Comparison of ENCODE assay signal across 18 cellular contexts in the genomic region with DNA sequence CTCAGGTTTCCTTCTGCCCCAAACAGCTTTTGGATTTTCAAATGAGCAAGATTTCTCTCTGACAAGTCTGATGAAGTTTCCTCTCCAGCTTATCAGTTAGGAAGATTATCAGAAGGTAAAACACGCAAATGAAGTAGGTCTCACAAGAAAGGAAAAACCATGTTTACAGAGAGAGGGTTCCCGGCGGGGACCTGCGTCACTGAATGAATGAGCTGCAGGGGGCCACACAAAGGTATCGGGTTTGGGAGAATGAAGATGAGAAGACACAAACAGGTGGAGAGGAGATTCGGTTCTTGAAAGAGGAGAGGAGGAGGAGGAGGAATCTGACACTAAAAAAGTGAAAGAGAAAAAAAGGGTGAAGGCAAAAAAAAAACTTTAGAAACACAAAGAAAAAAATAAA.
"Had no signal": no experiment of that assay in that cellular context is flagged by ENCODE, and none has a peak within 500 bp of the region (broad histone marks: within the 10 kb centered on the region; RNA-seq: fewer than 3 reads in every experiment).

No MANE protein-coding gene starts in this region.

- H3K4me3 Mint-ChIP-seq: activated CD4-positive, alpha-beta memory T cell treated with anti-CD3 and anti-CD28 coated beads for 36 hours; activated CD4-positive, alpha-beta T cell treated with anti-CD3 and anti-CD28 coated beads for 36 hours; activated CD8-positive, alpha-beta memory T cell treated with anti-CD3 and anti-CD28 coated beads, Interleukin-2, amount 10 ng/mL, durations not matched to agents 7 days and 5 days; activated naive CD4-positive, alpha-beta T cell treated with anti-CD3 and anti-CD28 coated beads, Interleukin-2, amount 50 U/mL, for 24 hours; nephron had no signal

- H3K27me3 ChIP-seq: adrenal gland, esophagus muscularis mucosa, right lobe of liver, transverse colon, vagina had no signal

- H3K36me3 Mint-ChIP-seq: activated CD4-positive, alpha-beta memory T cell treated with anti-CD3 and anti-CD28 coated beads for 36 hours; activated CD8-positive, alpha-beta memory T cell treated with anti-CD3 and anti-CD28 coated beads, Interleukin-2, amount 10 ng/mL, durations not matched to agents 7 days and 5 days; activated naive CD4-positive, alpha-beta T cell treated with anti-CD3 and anti-CD28 coated beads, Interleukin-2, amount 50 U/mL, for 24 hours had no signal

- ATAC-seq: activated CD4-positive, alpha-beta T cell treated with anti-CD3 and anti-CD28 coated beads for 36 hours; activated CD8-positive, alpha-beta memory T cell treated with anti-CD3 and anti-CD28 coated beads, Interleukin-2, amount 10 ng/mL, durations not matched to agents 7 days and 5 days; psoas muscle; right lobe of liver; stimulated activated naive CD8-positive, alpha-beta T cell treated with anti-CD3 and anti-CD28 coated beads, Interleukin-15, Interleukin-2, amounts not matched to agents 100 U/mL and 50 U/mL, for 24 hours had no signal

- H3K27ac Mint-ChIP-seq: activated CD4-positive, alpha-beta memory T cell treated with anti-CD3 and anti-CD28 coated beads for 36 hours; activated CD4-positive, alpha-beta T cell treated with anti-CD3 and anti-CD28 coated beads for 36 hours; activated CD8-positive, alpha-beta memory T cell treated with anti-CD3 and anti-CD28 coated beads, Interleukin-2, amount 10 ng/mL, durations not matched to agents 7 days and 5 days; activated naive CD4-positive, alpha-beta T cell treated with anti-CD3 and anti-CD28 coated beads, Interleukin-2, amount 50 U/mL, for 24 hours had no signal

- H3K9me3 Mint-ChIP-seq: activated CD4-positive, alpha-beta memory T cell treated with anti-CD3 and anti-CD28 coated beads for 36 hours; activated naive CD4-positive, alpha-beta T cell treated with anti-CD3 and anti-CD28 coated beads, Interleukin-2, amount 50 U/mL, for 24 hours; nephron had no signal

- H3K36me3 ChIP-seq: adrenal gland, right lobe of liver, transverse colon, vagina had no signal

- H3K4me1 Mint-ChIP-seq: activated CD4-positive, alpha-beta T cell treated with anti-CD3 and anti-CD28 coated beads for 36 hours; activated CD8-positive, alpha-beta memory T cell treated with anti-CD3 and anti-CD28 coated beads, Interleukin-2, amount 10 ng/mL, durations not matched to agents 7 days and 5 days; activated naive CD4-positive, alpha-beta T cell treated with anti-CD3 and anti-CD28 coated beads, Interleukin-2, amount 50 U/mL, for 24 hours had no signal

- H3K27ac ChIP-seq: adrenal gland, esophagus muscularis mucosa, psoas muscle, right lobe of liver, transverse colon, vagina, WERI-Rb-1 had no signal

- H3K4me1 ChIP-seq: adrenal gland, right lobe of liver, vagina had no signal

- H3K27me3 Mint-ChIP-seq: activated naive CD4-positive, alpha-beta T cell treated with anti-CD3 and anti-CD28 coated beads, Interleukin-2, amount 50 U/mL, for 24 hours had no signal

- H3K4me2 ChIP-seq: smooth muscle cell had no signal

- DNase-seq: activated CD4-positive, alpha-beta memory T cell treated with anti-CD3 and anti-CD28 coated beads for 36 hours; activated CD4-positive, alpha-beta T cell treated with anti-CD3 and anti-CD28 coated beads for 36 hours; activated CD8-positive, alpha-beta memory T cell treated with anti-CD3 and anti-CD28 coated beads, Interleukin-2, amount 10 ng/mL, durations not matched to agents 7 days and 5 days; activated effector memory CD4-positive, alpha-beta T cell treated with anti-CD3 and anti-CD28 coated beads, Interleukin-2, amount 50 U/mL, for 16 hours; activated T-cell treated with anti-CD3 and anti-CD28 coated beads, Interleukin-2, amount 50 U/mL, for 1 hour; adrenal gland; occipital lobe; psoas muscle; right lobe of liver; stimulated activated naive CD8-positive, alpha-beta T cell treated with anti-CD3 and anti-CD28 coated beads, Interleukin-15, Interleukin-2, amounts not matched to agents 100 U/mL and 50 U/mL, for 24 hours; T1000; transverse colon; WERI-Rb-1 had no signal

- H3K9me3 ChIP-seq: adrenal gland, esophagus muscularis mucosa, psoas muscle, right lobe of liver, transverse colon, vagina had no signal

- H3K4me3 ChIP-seq: adrenal gland, esophagus muscularis mucosa, psoas muscle, right lobe of liver, smooth muscle cell, transverse colon, vagina had no signal
